In genomic region chr6:29632789-29633531, GRCh38 we compare ENCODE assay signal across 1 cellular context.
TF ChIP-seq lines count a peak whose summit lies in the region.

TSS of gene GABBR1 (minus strand) at chr6:29633183. CDS start at chr6:29632385, 798 bp downstream.

TF ChIP-seq in WTC11, 78 proteins besides CTCF, POLR2A, EP300 and RAD21 (continued from another document and continues in another):
- TF ChIP-seq NFATC4 (CRISPR knock-in tag; IDR thresholded peaks at IDR 0.05) = no peak
- no peak for TF ChIP-seq SMAD4 (CRISPR knock-in tag; IDR thresholded peaks at IDR 0.05)
- no peak for TF ChIP-seq SMAD3 (CRISPR knock-in tag; IDR thresholded peaks at IDR 0.05; ENCODE audit: borderline replicate concordance)
- TF ChIP-seq ZNF532 (CRISPR knock-in tag; IDR thresholded peaks at IDR 0.05; ENCODE audit: borderline replicate concordance) = no peak
- no peak for TF ChIP-seq ZNF121 (CRISPR knock-in tag; IDR thresholded peaks at IDR 0.05)
- TF ChIP-seq, protein P1, sequence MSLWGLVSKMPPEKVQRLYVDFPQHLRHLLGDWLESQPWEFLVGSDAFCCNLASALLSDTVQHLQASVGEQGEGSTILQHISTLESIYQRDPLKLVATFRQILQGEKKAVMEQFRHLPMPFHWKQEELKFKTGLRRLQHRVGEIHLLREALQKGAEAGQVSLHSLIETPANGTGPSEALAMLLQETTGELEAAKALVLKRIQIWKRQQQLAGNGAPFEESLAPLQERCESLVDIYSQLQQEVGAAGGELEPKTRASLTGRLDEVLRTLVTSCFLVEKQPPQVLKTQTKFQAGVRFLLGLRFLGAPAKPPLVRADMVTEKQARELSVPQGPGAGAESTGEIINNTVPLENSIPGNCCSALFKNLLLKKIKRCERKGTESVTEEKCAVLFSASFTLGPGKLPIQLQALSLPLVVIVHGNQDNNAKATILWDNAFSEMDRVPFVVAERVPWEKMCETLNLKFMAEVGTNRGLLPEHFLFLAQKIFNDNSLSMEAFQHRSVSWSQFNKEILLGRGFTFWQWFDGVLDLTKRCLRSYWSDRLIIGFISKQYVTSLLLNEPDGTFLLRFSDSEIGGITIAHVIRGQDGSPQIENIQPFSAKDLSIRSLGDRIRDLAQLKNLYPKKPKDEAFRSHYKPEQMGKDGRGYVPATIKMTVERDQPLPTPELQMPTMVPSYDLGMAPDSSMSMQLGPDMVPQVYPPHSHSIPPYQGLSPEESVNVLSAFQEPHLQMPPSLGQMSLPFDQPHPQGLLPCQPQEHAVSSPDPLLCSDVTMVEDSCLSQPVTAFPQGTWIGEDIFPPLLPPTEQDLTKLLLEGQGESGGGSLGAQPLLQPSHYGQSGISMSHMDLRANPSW (CRISPR knock-in tag; conservative IDR thresholded peaks at IDR 0.05; ENCODE audit: low read depth) = no peak
- no peak for TF ChIP-seq RELA (CRISPR knock-in tag; IDR thresholded peaks at IDR 0.05; ENCODE audit: borderline replicate concordance)
- TF ChIP-seq ZNF232 (CRISPR knock-in tag; IDR thresholded peaks at IDR 0.05) = no peak
- 0 out of 2 replicates have a peak, but pooled peaks have one; percentile 22 for TF ChIP-seq ZNF281 (CRISPR knock-in tag; IDR thresholded peaks at IDR 0.05)
- no peak for TF ChIP-seq OVOL2 (CRISPR knock-in tag; IDR thresholded peaks at IDR 0.05; ENCODE audit: borderline replicate concordance)
- TF ChIP-seq NFE2L1 (CRISPR knock-in tag; IDR thresholded peaks at IDR 0.05) = no peak
- no peak for TF ChIP-seq TEAD1 (CRISPR knock-in tag; IDR thresholded peaks at IDR 0.05)
- TF ChIP-seq, protein P2, sequence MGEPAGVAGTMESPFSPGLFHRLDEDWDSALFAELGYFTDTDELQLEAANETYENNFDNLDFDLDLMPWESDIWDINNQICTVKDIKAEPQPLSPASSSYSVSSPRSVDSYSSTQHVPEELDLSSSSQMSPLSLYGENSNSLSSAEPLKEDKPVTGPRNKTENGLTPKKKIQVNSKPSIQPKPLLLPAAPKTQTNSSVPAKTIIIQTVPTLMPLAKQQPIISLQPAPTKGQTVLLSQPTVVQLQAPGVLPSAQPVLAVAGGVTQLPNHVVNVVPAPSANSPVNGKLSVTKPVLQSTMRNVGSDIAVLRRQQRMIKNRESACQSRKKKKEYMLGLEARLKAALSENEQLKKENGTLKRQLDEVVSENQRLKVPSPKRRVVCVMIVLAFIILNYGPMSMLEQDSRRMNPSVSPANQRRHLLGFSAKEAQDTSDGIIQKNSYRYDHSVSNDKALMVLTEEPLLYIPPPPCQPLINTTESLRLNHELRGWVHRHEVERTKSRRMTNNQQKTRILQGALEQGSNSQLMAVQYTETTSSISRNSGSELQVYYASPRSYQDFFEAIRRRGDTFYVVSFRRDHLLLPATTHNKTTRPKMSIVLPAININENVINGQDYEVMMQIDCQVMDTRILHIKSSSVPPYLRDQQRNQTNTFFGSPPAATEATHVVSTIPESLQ (CRISPR knock-in tag; IDR thresholded peaks at IDR 0.05) = no peak
- no peak for TF ChIP-seq ZNF138 (CRISPR knock-in tag; conservative IDR thresholded peaks at IDR 0.05)
- no peak for TF ChIP-seq ARID4B (CRISPR knock-in tag; IDR thresholded peaks at IDR 0.05; ENCODE audit: borderline replicate concordance)
- 0 out of 2 replicates have a peak, but pooled peaks have one; percentile 17 for TF ChIP-seq ZBTB21 (CRISPR knock-in tag; IDR thresholded peaks at IDR 0.05; ENCODE audit: borderline replicate concordance)
- TF ChIP-seq, protein P3, sequence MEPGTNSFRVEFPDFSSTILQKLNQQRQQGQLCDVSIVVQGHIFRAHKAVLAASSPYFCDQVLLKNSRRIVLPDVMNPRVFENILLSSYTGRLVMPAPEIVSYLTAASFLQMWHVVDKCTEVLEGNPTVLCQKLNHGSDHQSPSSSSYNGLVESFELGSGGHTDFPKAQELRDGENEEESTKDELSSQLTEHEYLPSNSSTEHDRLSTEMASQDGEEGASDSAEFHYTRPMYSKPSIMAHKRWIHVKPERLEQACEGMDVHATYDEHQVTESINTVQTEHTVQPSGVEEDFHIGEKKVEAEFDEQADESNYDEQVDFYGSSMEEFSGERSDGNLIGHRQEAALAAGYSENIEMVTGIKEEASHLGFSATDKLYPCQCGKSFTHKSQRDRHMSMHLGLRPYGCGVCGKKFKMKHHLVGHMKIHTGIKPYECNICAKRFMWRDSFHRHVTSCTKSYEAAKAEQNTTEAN (CRISPR knock-in tag; IDR thresholded peaks at IDR 0.05) = no peak
- TF ChIP-seq, protein P4, sequence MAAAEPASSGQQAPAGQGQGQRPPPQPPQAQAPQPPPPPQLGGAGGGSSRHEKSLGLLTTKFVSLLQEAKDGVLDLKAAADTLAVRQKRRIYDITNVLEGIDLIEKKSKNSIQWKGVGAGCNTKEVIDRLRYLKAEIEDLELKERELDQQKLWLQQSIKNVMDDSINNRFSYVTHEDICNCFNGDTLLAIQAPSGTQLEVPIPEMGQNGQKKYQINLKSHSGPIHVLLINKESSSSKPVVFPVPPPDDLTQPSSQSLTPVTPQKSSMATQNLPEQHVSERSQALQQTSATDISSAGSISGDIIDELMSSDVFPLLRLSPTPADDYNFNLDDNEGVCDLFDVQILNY (CRISPR knock-in tag; IDR thresholded peaks at IDR 0.05) = peak; percentile 70; the same call in 1 of the 2 replicates
- peak; percentile 62; the same call in 1 of the 2 replicates for TF ChIP-seq CREM (CRISPR knock-in tag; IDR thresholded peaks at IDR 0.05)
- TF ChIP-seq, protein P5, sequence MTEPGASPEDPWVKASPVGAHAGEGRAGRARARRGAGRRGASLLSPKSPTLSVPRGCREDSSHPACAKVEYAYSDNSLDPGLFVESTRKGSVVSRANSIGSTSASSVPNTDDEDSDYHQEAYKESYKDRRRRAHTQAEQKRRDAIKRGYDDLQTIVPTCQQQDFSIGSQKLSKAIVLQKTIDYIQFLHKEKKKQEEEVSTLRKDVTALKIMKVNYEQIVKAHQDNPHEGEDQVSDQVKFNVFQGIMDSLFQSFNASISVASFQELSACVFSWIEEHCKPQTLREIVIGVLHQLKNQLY (CRISPR knock-in tag; IDR thresholded peaks at IDR 0.05) = no peak
- no peak for TF ChIP-seq ZNF396 (CRISPR knock-in tag; IDR thresholded peaks at IDR 0.05; ENCODE audit: borderline replicate concordance)
- TF ChIP-seq NR1H2 (CRISPR knock-in tag; IDR thresholded peaks at IDR 0.05) = no peak
- TF ChIP-seq FOXP4 (CRISPR knock-in tag; IDR thresholded peaks at IDR 0.05) = peak; percentile 59; the same call in 1 of the 2 replicates
- TF ChIP-seq ZSCAN18 (CRISPR knock-in tag; IDR thresholded peaks at IDR 0.05) = no peak
- TF ChIP-seq, protein P6, sequence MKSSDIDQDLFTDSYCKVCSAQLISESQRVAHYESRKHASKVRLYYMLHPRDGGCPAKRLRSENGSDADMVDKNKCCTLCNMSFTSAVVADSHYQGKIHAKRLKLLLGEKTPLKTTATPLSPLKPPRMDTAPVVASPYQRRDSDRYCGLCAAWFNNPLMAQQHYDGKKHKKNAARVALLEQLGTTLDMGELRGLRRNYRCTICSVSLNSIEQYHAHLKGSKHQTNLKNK (CRISPR knock-in tag; IDR thresholded peaks at IDR 0.05) = no peak
- 0 out of 2 replicates have a peak, but pooled peaks have one; percentile 10 for TF ChIP-seq USF2 (CRISPR knock-in tag; IDR thresholded peaks at IDR 0.05)
